1 cellular context compared by ENCODE assay signal in genomic region chr14:55731881-55732498, GRCh38.
TF ChIP-seq lines count a peak whose summit lies in the region.

No MANE protein-coding gene starts in this region.

TF ChIP-seq in WTC11, 78 proteins besides CTCF, POLR2A, EP300 and RAD21 (continued from another document):
- no peak for TF ChIP-seq ZNF281 (CRISPR knock-in tag; IDR thresholded peaks at IDR 0.05)
- TF ChIP-seq FOXP4 (CRISPR knock-in tag; IDR thresholded peaks at IDR 0.05) = no peak
- no peak for TF ChIP-seq OVOL2 (CRISPR knock-in tag; IDR thresholded peaks at IDR 0.05; ENCODE audit: borderline replicate concordance)
- no peak for TF ChIP-seq ATF3 (CRISPR knock-in tag; conservative IDR thresholded peaks at IDR 0.05)
- TF ChIP-seq SMAD3 (CRISPR knock-in tag; IDR thresholded peaks at IDR 0.05; ENCODE audit: borderline replicate concordance) = no peak
- no peak for TF ChIP-seq ZNF416 (CRISPR knock-in tag; IDR thresholded peaks at IDR 0.05)
- no peak for TF ChIP-seq NFE2L1 (CRISPR knock-in tag; IDR thresholded peaks at IDR 0.05)
- no peak for TF ChIP-seq RELA (CRISPR knock-in tag; IDR thresholded peaks at IDR 0.05; ENCODE audit: borderline replicate concordance)
TF ChIP-seq in WTC11: peak in this region for 0.
